ENCODE assay signal across 16 cellular contexts in genomic region chr1:98034505-98034904, GRCh38.
DNase-seq lines count a peak whose midpoint lies in the region; ATAC-seq and TF ChIP-seq lines count a peak whose summit lies in the region.
"Had no signal": no experiment of that assay in that cellular context is flagged by ENCODE, and none has a peak within 500 bp of the region (broad histone marks: within the 10 kb centered on the region; RNA-seq: fewer than 3 reads in every experiment).

No MANE protein-coding gene starts in this region.

- no peaks in the 10 kb centered on the region for H3K9me2 ChIP-seq in SK-N-SH

- DNase-seq in A172 (ENCODE audit: low spot score) (peak; percentile 76), HCEC 1CT (peak; percentile 63), SK-N-SH (no peak), inferior parietal cortex (ENCODE audit: extremely low spot score) (peak; percentile 51), thyroid gland (no peak)
- DNase-seq in stimulated activated CD4-positive, alpha-beta T cell treated with anti-CD3 and anti-CD28 coated beads, Interleukin-2, amount 100 ng/mL, for 24 hours: no peak
- DNase-seq: activated CD8-positive, alpha-beta memory T cell treated with anti-CD3 and anti-CD28 coated beads, Interleukin-2, amount 50 U/mL, for 48 hours; activated naive CD4-positive, alpha-beta T cell treated with anti-CD3 and anti-CD28 coated beads, Interleukin-2, amount 10 ng/mL, durations not matched to agents 7 days and 5 days; Calu3; left lung; NCI-H187; stimulated activated naive B cell treated with anti-CD40 and anti-IgM and Interleukin-4, amounts not matched to agents 10 μg/mL and 1 μg/mL and 100 μg/mL, for 72 hours; upper lobe of left lung had no signal

- peaks cover 0 to 13% of the 10 kb centered on the region in 2 experiments for H3K36me3 ChIP-seq in SK-N-SH (replicated peaks in 1 of 2; ENCODE audit: control insufficient read depth in 1 of 2, insufficient read depth in 2 of 2, low read length in 1 of 2)
- H3K36me3 ChIP-seq in thyroid gland: no peaks in the 10 kb centered on the region
- H3K36me3 ChIP-seq: left lung, upper lobe of left lung had no signal

- no peak for TF ChIP-seq POLR2A in thyroid gland (IDR thresholded peaks at IDR 0.05)

- H3K79me2 ChIP-seq in SK-N-SH (ENCODE audit: insufficient read depth): peaks cover 93% of the 10 kb centered on the region
- H3K79me2 ChIP-seq: parathyroid adenoma had no signal

- TF ChIP-seq CTCF in SK-N-SH (IDR thresholded peaks at IDR 0.05): no peak
- no peak for TF ChIP-seq CTCF in thyroid gland (IDR thresholded peaks at IDR 0.05)

- POLR2A ChIA-PET in SK-N-SH (lab: Yijun Ruan, JAX): no interaction called here

- CTCF ChIA-PET in SK-N-SH (lab: Yijun Ruan, JAX): no interaction called here

- H2AFZ ChIP-seq in SK-N-SH (ENCODE audit: low read depth): no peak overlapping the region
- H2AFZ ChIP-seq: parathyroid adenoma had no signal

- 0 out of 4 replicates have a peak, but pooled peaks of 1 of the 2 experiments have one; percentile 30 for TF ChIP-seq EP300 in SK-N-SH (IDR thresholded peaks at IDR 0.05; ENCODE audit: borderline replicate concordance in 1 of 2, low read depth in 1 of 2, low read length in 1 of 2)

- no peak for ATAC-seq in HG02571 (IDR thresholded peaks at IDR 0.05; ENCODE audit: unreplicated experiment)
- ATAC-seq in HG03045 (IDR thresholded peaks at IDR 0.05; ENCODE audit: unreplicated experiment): no peak
- ATAC-seq: left lung; stimulated activated naive B cell treated with anti-CD40 and anti-IgM and Interleukin-4, amounts not matched to agents 10 μg/mL and 1 μg/mL and 100 μg/mL, for 72 hours had no signal

- H3K27me3 ChIP-seq in SK-N-SH (ENCODE audit: insufficient read depth) (no peaks in the 10 kb centered on the region), thyroid gland (no peaks in the 10 kb centered on the region)
- H3K27me3 ChIP-seq: left lung, upper lobe of left lung had no signal

- intact Hi-C loops in thyroid gland (cut with DNase I): no loop called here

- H3K9ac ChIP-seq in SK-N-SH: peak overlapping the region; percentile 60; the same call in 1 of the 2 replicates
- H3K9ac ChIP-seq: parathyroid adenoma had no signal

- H4K20me1 ChIP-seq in SK-N-SH (ENCODE audit: insufficient read depth): no peaks in the 10 kb centered on the region

- H3K4me2 ChIP-seq in SK-N-SH: peak overlapping the region; percentile 75

- H3K4me1 ChIP-seq in SK-N-SH (ENCODE audit: control insufficient read depth in 1 of 2, insufficient read depth in 2 of 2, low read depth in 1 of 2, low read length in 1 of 2) (peaks cover 14 to 18% of the 10 kb centered on the region in 2 experiments; a peak in 3 of 4 replicates), thyroid gland (no peaks in the 10 kb centered on the region)
- H3K4me1 ChIP-seq: left lung, parathyroid adenoma, upper lobe of left lung had no signal

- WGBS in SK-N-SH (ENCODE audit: low lambda C conversion rate): 23% methylated on average over 3 of the region's 3 CpGs
- WGBS in thyroid gland, 2 donors: 55 to 61% methylated on average over 3 of the region's 3 CpGs

- H3K4me3 ChIP-seq in SK-N-SH (ENCODE audit: low read depth in 2 of 2, low read length in 1 of 2) (no peak overlapping the region; a peak in 1 of 4 replicates), thyroid gland (replicated peaks in 1 of 3) (no peak overlapping the region)
- H3K4me3 ChIP-seq: left lung, upper lobe of left lung had no signal

- H3K9me3 ChIP-seq in SK-N-SH (no peaks in the 10 kb centered on the region), thyroid gland (no peaks in the 10 kb centered on the region)
- H3K9me3 ChIP-seq: left lung, upper lobe of left lung had no signal

- no peak for TF ChIP-seq RAD21 in SK-N-SH (IDR thresholded peaks at IDR 0.05; ENCODE audit: low read length)

- H3F3A ChIP-seq in SK-N-SH (replicated peaks; ENCODE audit: insufficient read depth): peaks cover 55% of the 10 kb centered on the region

- peak overlapping the region; percentile 79 to 93 for H3K27ac ChIP-seq in SK-N-SH (ENCODE audit: low read depth in 2 of 2, low read length in 1 of 2)
- H3K27ac ChIP-seq in thyroid gland: no peak overlapping the region
- H3K27ac ChIP-seq: left lung, parathyroid adenoma, upper lobe of left lung had no signal

TF ChIP-seq in SK-N-SH, 30 proteins besides CTCF, POLR2A, EP300 and RAD21:
- peak; percentile 35; the same call in 1 of the 2 replicates for TF ChIP-seq YY1 (IDR thresholded peaks at IDR 0.05; ENCODE audit: low read depth)
- TF ChIP-seq TCF12 (IDR thresholded peaks at IDR 0.05): peak; percentile 79
- peak; percentile 66 for TF ChIP-seq NFIC (IDR thresholded peaks at IDR 0.05; ENCODE audit: borderline replicate concordance)
- TF ChIP-seq JUND (IDR thresholded peaks at IDR 0.05): peak; percentile 7; the same call in 1 of the 2 replicates
- no peak for TF ChIP-seq ZBTB33 (IDR thresholded peaks at IDR 0.05; ENCODE audit: borderline replicate concordance, low read depth)
- TF ChIP-seq FOXM1 (IDR thresholded peaks at IDR 0.05; ENCODE audit: low read depth): no peak
- TF ChIP-seq TEAD4 (IDR thresholded peaks at IDR 0.05; ENCODE audit: borderline replicate concordance, insufficient read depth): no peak
- no peak for TF ChIP-seq ELF1 (IDR thresholded peaks at IDR 0.05)
- no peak; the same call in 1 of the 2 replicates for TF ChIP-seq FOSL2 (IDR thresholded peaks at IDR 0.05; ENCODE audit: borderline replicate concordance, low read depth)
TF ChIP-seq in SK-N-SH: peak in this region for 4.

Comparison
In these comparisons a context has a peak if more than half of its experiments do, and no peak if none do; other contexts are left out.
1. DNase-seq: peak in A172 (single experiment), HCEC 1CT (single experiment) and inferior parietal cortex (single experiment); none in SK-N-SH (single experiment), thyroid gland (0 of 2) and stimulated activated CD4-positive, alpha-beta T cell treated with anti-CD3 and anti-CD28 coated beads, Interleukin-2, amount 100 ng/mL, for 24 hours (0 of 2).
2. H3K27ac ChIP-seq: peak in SK-N-SH (2 of 2); none in thyroid gland (0 of 3).